24 cellular contexts compared by ENCODE assay signal in genomic region chr7:140028311-140028710, GRCh38. TPM values are rescaled to one million over a fixed set of nuclear protein-coding genes. Genes with fewer than 3 reads are reported as not detected.
DNase-seq lines count a peak whose midpoint lies in the region; ATAC-seq and TF ChIP-seq lines count a peak whose summit lies in the region.
"Had no signal": no experiment of that assay in that cellular context is flagged by ENCODE, and none has a peak within 500 bp of the region (broad histone marks: within the 10 kb centered on the region; RNA-seq: fewer than 3 reads in every experiment).

No MANE protein-coding gene starts in this region.

- no peaks in the 10 kb centered on the region for H3K4me1 Mint-ChIP-seq in activated T-cell treated with anti-CD3 and anti-CD28 coated beads, Interleukin-2, amount 50 U/mL, for 72 hours (ENCODE audit: low read depth)
- peaks cover 16% of the 10 kb centered on the region for H3K4me1 Mint-ChIP-seq in CD4-positive, alpha-beta T cell (ENCODE audit: low read depth)
- H3K4me1 Mint-ChIP-seq in stimulated activated memory B cell treated with anti-CD40 and anti-IgM and Interleukin-4, amounts not matched to agents 10 μg/mL and 1 μg/mL and 100 μg/mL, for 72 hours: peaks cover 9% of the 10 kb centered on the region

- intact Hi-C loops in CD4-positive, alpha-beta T cell (cut with DNase I, micrococcal nuclease): no loop called here

- H3K36me3 Mint-ChIP-seq in activated T-cell treated with anti-CD3 and anti-CD28 coated beads, Interleukin-2, amount 50 U/mL, for 72 hours (ENCODE audit: insufficient read depth in 2 of 2): peaks cover 2 to 11% of the 10 kb centered on the region in 2 donors
- peaks cover 97% of the 10 kb centered on the region for H3K36me3 Mint-ChIP-seq in CD4-positive, alpha-beta T cell (ENCODE audit: low read depth)
- peaks cover 78% of the 10 kb centered on the region for H3K36me3 Mint-ChIP-seq in stimulated activated memory B cell treated with anti-CD40 and anti-IgM and Interleukin-4, amounts not matched to agents 10 μg/mL and 1 μg/mL and 100 μg/mL, for 72 hours

- no peak overlapping the region for H3K27ac ChIP-seq in CD4-positive, alpha-beta T cell (ENCODE audit: low read depth, low read length)
- peak overlapping the region; percentile 53 for H3K27ac ChIP-seq in VCaP
- H3K27ac ChIP-seq: BLaER1, PC-9, SJCRH30 had no signal

- H3K27ac Mint-ChIP-seq in activated T-cell treated with anti-CD3 and anti-CD28 coated beads, Interleukin-2, amount 50 U/mL, for 72 hours: peak overlapping the region; percentile 78
- H3K27ac Mint-ChIP-seq in CD4-positive, alpha-beta T cell: peak overlapping the region; percentile 53
- H3K27ac Mint-ChIP-seq in stimulated activated memory B cell treated with anti-CD40 and anti-IgM and Interleukin-4, amounts not matched to agents 10 μg/mL and 1 μg/mL and 100 μg/mL, for 72 hours: peak overlapping the region; percentile 65
- H3K27ac Mint-ChIP-seq: CD8-positive, alpha-beta T cell; HFFc6 had no signal

- TF ChIP-seq CTCF in CD4-positive, alpha-beta T cell (IDR thresholded peaks at IDR 0.05): no peak
- TF ChIP-seq CTCF in VCaP (conservative IDR thresholded peaks at IDR 0.05): no peak

- ATAC-seq in activated T-cell treated with anti-CD3 and anti-CD28 coated beads, Interleukin-2, amount 50 U/mL, for 72 hours (replicated peaks in 1 of 2): no peak
- no peak for ATAC-seq in CD4-positive, alpha-beta T cell (ENCODE audit: poor library complexity)
- no peak for ATAC-seq in stimulated activated memory B cell treated with anti-CD40 and anti-IgM and Interleukin-4, amounts not matched to agents 10 μg/mL and 1 μg/mL and 100 μg/mL, for 72 hours
- ATAC-seq in GM18907 (IDR thresholded peaks at IDR 0.05; ENCODE audit: unreplicated experiment): no peak
- ATAC-seq: CD8-positive, alpha-beta T cell; HepG2; K562; Right ventricle myocardium inferior had no signal

- DNase-seq in activated T-cell treated with anti-CD3 and anti-CD28 coated beads, Interleukin-2, amount 50 U/mL, for 72 hours: no peak
- DNase-seq in activated T-cell treated with anti-CD3 and anti-CD28 coated beads for 4 hours (no peak), NCI-H2107 (lab: John Stamatoyannopoulos, UW) (no peak)
- no peak for DNase-seq in CD4-positive, alpha-beta T cell
- DNase-seq: Caco-2; CD8-positive, alpha-beta T cell; GOT3; HFFc6; Kasumi-1; NCI-H1105 treated with DMSO at 0.1 percent for 48 hours; NCI-H146; NCI-H1930; NCI-H446 treated with DMSO at 0.1 percent for 48 hours; NCI-H526 treated with DMSO at 0.1 percent for 48 hours; PC-9; SJCRH30 had no signal

- no peaks in the 10 kb centered on the region for H3K27me3 ChIP-seq in CD4-positive, alpha-beta T cell (ENCODE audit: control insufficient read depth, insufficient read depth, low read length)
- H3K27me3 ChIP-seq: BLaER1 had no signal

- no peak overlapping the region for H3K4me3 Mint-ChIP-seq in activated T-cell treated with anti-CD3 and anti-CD28 coated beads, Interleukin-2, amount 50 U/mL, for 72 hours
- H3K4me3 Mint-ChIP-seq in CD4-positive, alpha-beta T cell: no peak overlapping the region
- H3K4me3 Mint-ChIP-seq in stimulated activated memory B cell treated with anti-CD40 and anti-IgM and Interleukin-4, amounts not matched to agents 10 μg/mL and 1 μg/mL and 100 μg/mL, for 72 hours: no peak overlapping the region
- H3K4me3 Mint-ChIP-seq: CD8-positive, alpha-beta T cell; HFFc6 had no signal

- CTCF ChIA-PET in CD4-positive, alpha-beta T cell (lab: Charles Lee): no interaction called here

- H3K9me3 ChIP-seq in CD4-positive, alpha-beta T cell (ENCODE audit: control insufficient read depth, low read length): no peaks in the 10 kb centered on the region
- H3K9me3 ChIP-seq: BLaER1, Caco-2, HAP-1, SJCRH30 had no signal

- no peaks in the 10 kb centered on the region for H3K9me3 Mint-ChIP-seq in activated T-cell treated with anti-CD3 and anti-CD28 coated beads, Interleukin-2, amount 50 U/mL, for 72 hours
- no peaks in the 10 kb centered on the region for H3K9me3 Mint-ChIP-seq in CD4-positive, alpha-beta T cell
- no peaks in the 10 kb centered on the region for H3K9me3 Mint-ChIP-seq in stimulated activated memory B cell treated with anti-CD40 and anti-IgM and Interleukin-4, amounts not matched to agents 10 μg/mL and 1 μg/mL and 100 μg/mL, for 72 hours
- H3K9me3 Mint-ChIP-seq: CD8-positive, alpha-beta T cell; HFFc6 had no signal

- POLR2A ChIA-PET in CD4-positive, alpha-beta T cell (lab: Charles Lee): no interaction called here

- H3K27me3 Mint-ChIP-seq in activated T-cell treated with anti-CD3 and anti-CD28 coated beads, Interleukin-2, amount 50 U/mL, for 72 hours (ENCODE audit: low read depth): no peaks in the 10 kb centered on the region
- H3K27me3 Mint-ChIP-seq in CD4-positive, alpha-beta T cell: no peaks in the 10 kb centered on the region
- H3K27me3 Mint-ChIP-seq in stimulated activated memory B cell treated with anti-CD40 and anti-IgM and Interleukin-4, amounts not matched to agents 10 μg/mL and 1 μg/mL and 100 μg/mL, for 72 hours: no peaks in the 10 kb centered on the region

RNA-seq across cellular contexts. Expression of gene PARP12, which starts 34.4 kb away (rescaled TPM):
- total RNA-seq in activated T-cell treated with anti-CD3 and anti-CD28 coated beads, Interleukin-2, amount 50 U/mL, for 72 hours: 10 to 100 TPM; 49.9 to 71.5 TPM
- total RNA-seq in CD4-positive, alpha-beta T cell: 10 to 100 TPM; 76.7 to 78.5 TPM
- total RNA-seq: SJCRH30 had no signal
